ENCODE assay signal across 1 cellular context in genomic region chr4:182575225-182575624, GRCh38.
TF ChIP-seq lines count a peak whose summit lies in the region.

No MANE protein-coding gene starts in this region.

TF ChIP-seq in GM23338, 12 proteins besides CTCF, POLR2A, EP300 and RAD21 (continued from another document):
- TF ChIP-seq CREB1 (CRISPR knock-in tag; IDR thresholded peaks at IDR 0.05; ENCODE audit: low read depth): no peak
